Comparison of ENCODE assay signal across 1 cellular context in the genomic region with DNA sequence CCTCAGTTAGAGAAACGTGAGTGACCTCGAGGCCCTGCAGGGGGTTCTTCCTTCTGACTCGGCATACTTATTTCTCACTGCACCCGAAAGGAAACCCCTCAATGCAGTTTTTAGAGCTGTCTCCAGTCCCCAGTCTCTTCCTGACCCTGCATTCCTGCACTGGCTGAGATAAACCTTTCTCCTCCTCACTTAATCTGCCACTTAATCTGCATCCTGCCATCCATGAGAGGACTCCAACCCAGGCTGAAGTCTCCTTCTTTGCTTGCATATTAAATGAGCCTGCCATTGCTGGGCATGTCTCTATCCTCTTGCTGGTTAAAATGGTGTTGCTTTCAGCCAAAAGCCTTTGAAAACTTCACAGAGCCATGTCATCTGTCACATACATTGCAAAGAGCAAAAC.
TF ChIP-seq lines count a peak whose summit lies in the region.

No MANE protein-coding gene starts in this region.

TF ChIP-seq in HepG2, 621 proteins besides CTCF, POLR2A, EP300 and RAD21 (continued from another document):
- TF ChIP-seq ZFAT (CRISPR knock-in tag; conservative IDR thresholded peaks at IDR 0.05) = no peak
- TF ChIP-seq SRSF9 (IDR thresholded peaks at IDR 0.05; ENCODE audit: borderline replicate concordance, insufficient read depth, low read depth, low read length, poor library complexity, severe bottlenecking) = no peak
- no peak for TF ChIP-seq KMT2A (CRISPR knock-in tag; IDR thresholded peaks at IDR 0.05)
- no peak for TF ChIP-seq ZNF124 (CRISPR knock-in tag; IDR thresholded peaks at IDR 0.05)
- TF ChIP-seq, protein P1, sequence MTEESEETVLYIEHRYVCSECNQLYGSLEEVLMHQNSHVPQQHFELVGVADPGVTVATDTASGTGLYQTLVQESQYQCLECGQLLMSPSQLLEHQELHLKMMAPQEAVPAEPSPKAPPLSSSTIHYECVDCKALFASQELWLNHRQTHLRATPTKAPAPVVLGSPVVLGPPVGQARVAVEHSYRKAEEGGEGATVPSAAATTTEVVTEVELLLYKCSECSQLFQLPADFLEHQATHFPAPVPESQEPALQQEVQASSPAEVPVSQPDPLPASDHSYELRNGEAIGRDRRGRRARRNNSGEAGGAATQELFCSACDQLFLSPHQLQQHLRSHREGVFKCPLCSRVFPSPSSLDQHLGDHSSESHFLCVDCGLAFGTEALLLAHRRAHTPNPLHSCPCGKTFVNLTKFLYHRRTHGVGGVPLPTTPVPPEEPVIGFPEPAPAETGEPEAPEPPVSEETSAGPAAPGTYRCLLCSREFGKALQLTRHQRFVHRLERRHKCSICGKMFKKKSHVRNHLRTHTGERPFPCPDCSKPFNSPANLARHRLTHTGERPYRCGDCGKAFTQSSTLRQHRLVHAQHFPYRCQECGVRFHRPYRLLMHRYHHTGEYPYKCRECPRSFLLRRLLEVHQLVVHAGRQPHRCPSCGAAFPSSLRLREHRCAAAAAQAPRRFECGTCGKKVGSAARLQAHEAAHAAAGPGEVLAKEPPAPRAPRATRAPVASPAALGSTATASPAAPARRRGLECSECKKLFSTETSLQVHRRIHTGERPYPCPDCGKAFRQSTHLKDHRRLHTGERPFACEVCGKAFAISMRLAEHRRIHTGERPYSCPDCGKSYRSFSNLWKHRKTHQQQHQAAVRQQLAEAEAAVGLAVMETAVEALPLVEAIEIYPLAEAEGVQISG (CRISPR knock-in tag; IDR thresholded peaks at IDR 0.05) = no peak
- no peak for TF ChIP-seq STAG1 (CRISPR knock-in tag; IDR thresholded peaks at IDR 0.05)
- no peak for TF ChIP-seq GTF3A (CRISPR knock-in tag; conservative IDR thresholded peaks at IDR 0.05)
- no peak for TF ChIP-seq SP2 (CRISPR knock-in tag; IDR thresholded peaks at IDR 0.05)
- no peak for TF ChIP-seq ZBTB46 (CRISPR knock-in tag; IDR thresholded peaks at IDR 0.05; ENCODE audit: borderline replicate concordance)
- TF ChIP-seq SRY (CRISPR knock-in tag; IDR thresholded peaks at IDR 0.05) = no peak
- no peak for TF ChIP-seq JUND (CRISPR knock-in tag; IDR thresholded peaks at IDR 0.05)
- no peak for TF ChIP-seq JUN (CRISPR knock-in tag; IDR thresholded peaks at IDR 0.05)
- TF ChIP-seq ZFYVE20 (CRISPR knock-in tag; IDR thresholded peaks at IDR 0.05; ENCODE audit: borderline replicate concordance, low read depth) = no peak
